Comparison of ENCODE assay signal across 23 cellular contexts in genomic region chr3:34377961-34378360, GRCh38.
DNase-seq lines count a peak whose midpoint lies in the region; ATAC-seq and TF ChIP-seq lines count a peak whose summit lies in the region.
"Had no signal": no experiment of that assay in that cellular context is flagged by ENCODE, and none has a peak within 500 bp of the region (broad histone marks: within the 10 kb centered on the region; RNA-seq: fewer than 3 reads in every experiment).

No MANE protein-coding gene starts in this region.

- H3K4me1 ChIP-seq in colonic mucosa: no peaks in the 10 kb centered on the region
- H3K4me1 ChIP-seq in upper lobe of right lung: no peaks in the 10 kb centered on the region

- H3K27me3 ChIP-seq in colonic mucosa: no peaks in the 10 kb centered on the region
- no peaks in the 10 kb centered on the region for H3K27me3 ChIP-seq in upper lobe of right lung
- H3K27me3 ChIP-seq: MG63 had no signal

- no peak overlapping the region for H3K4me3 ChIP-seq in colonic mucosa
- H3K4me3 ChIP-seq in upper lobe of right lung: no peak overlapping the region
- H3K4me3 ChIP-seq: GM23248, MG63 had no signal

- TF ChIP-seq CTCF in colonic mucosa (IDR thresholded peaks at IDR 0.05) (no peak), upper lobe of right lung (IDR thresholded peaks at IDR 0.05) (no peak)

- no peaks in the 10 kb centered on the region for H3K9me3 ChIP-seq in colonic mucosa
- no peaks in the 10 kb centered on the region for H3K9me3 ChIP-seq in upper lobe of right lung
- H3K9me3 ChIP-seq: MG63 had no signal

- DNase-seq in Right ventricle myocardium superior (peak; percentile 51), left ventricle myocardium superior (no peak), colonic mucosa (peak; percentile 79), mucosa of gallbladder (ENCODE audit: low spot score) (peak; percentile 73), upper lobe of right lung (no peak), inferior parietal cortex (ENCODE audit: extremely low spot score) (no peak)
- no peak for DNase-seq in effector CD8-positive, alpha-beta T cell (lab: John Stamatoyannopoulos, UW)
- DNase-seq: CD4-positive, CD25-positive, alpha-beta regulatory T cell; DMS153; DND-41; GM23248; H7; KBM-7; MG63; NCI-H1105 treated with DMSO at 0.1 percent for 48 hours; NCI-H146; NCI-H2029; NCI-H446; NCI-H524 treated with DMSO at 0.1 percent for 48 hours; NCI-H774; SHP77 had no signal

- no peak overlapping the region for H3K27ac ChIP-seq in colonic mucosa
- no peak overlapping the region for H3K27ac ChIP-seq in upper lobe of right lung
- H3K27ac ChIP-seq: 22Rv1, GM23248 had no signal

- intact Hi-C loops in Right ventricle myocardium superior (cut with DNase I) (no loop called here), left ventricle myocardium superior (cut with micrococcal nuclease) (no loop called here), colonic mucosa (cut with DNase I) (no loop called here), upper lobe of right lung (cut with DNase I) (no loop called here)

- H3K36me3 ChIP-seq in colonic mucosa: no peaks in the 10 kb centered on the region
- H3K36me3 ChIP-seq in upper lobe of right lung: no peaks in the 10 kb centered on the region
- H3K36me3 ChIP-seq: MG63 had no signal

- no peak overlapping the region for H3K9ac ChIP-seq in colonic mucosa (ENCODE audit: low read depth in 2 of 2, low read length in 2 of 2)
- H3K9ac ChIP-seq: GM23248 had no signal

- peak; percentile 25 for ATAC-seq in Right ventricle myocardium superior (ENCODE audit: poor library complexity)
- ATAC-seq in left ventricle myocardium superior: no peak
- peak; percentile 27 for ATAC-seq in upper lobe of right lung
- ATAC-seq in HG02852 (IDR thresholded peaks at IDR 0.05; ENCODE audit: unreplicated experiment): no peak

Comparison
In these comparisons a context has a peak if more than half of its experiments do, and no peak if none do; other contexts are left out.
1. ATAC-seq: peak in Right ventricle myocardium superior (single experiment) and upper lobe of right lung (single experiment); none in left ventricle myocardium superior (single experiment) and HG02852 (single experiment).
2. DNase-seq: peak in Right ventricle myocardium superior (single experiment), colonic mucosa (single experiment) and mucosa of gallbladder (single experiment); none in left ventricle myocardium superior (single experiment), upper lobe of right lung (single experiment), inferior parietal cortex (single experiment) and effector CD8-positive, alpha-beta T cell (single experiment).